Comparison of ENCODE assay signal across 8 cellular contexts in genomic region chr11:66438009-66438503, GRCh38. TPM values are rescaled to one million over a fixed set of nuclear protein-coding genes. Genes with fewer than 3 reads are reported as not detected.
A peak's percentile ranks its signal among the peaks of the same experiment; 100 is the strongest.
DNase-seq lines count a peak whose midpoint lies in the region; ATAC-seq, FAIRE-seq and TF ChIP-seq lines count a peak whose summit lies in the region.

No MANE protein-coding gene starts in this region.

- no peak for ATAC-seq in activated T-cell treated with anti-CD3 and anti-CD28 coated beads, Interleukin-2, amount 50 U/mL, for 4 hours
- no peak for ATAC-seq in activated naive CD8-positive, alpha-beta T cell treated with anti-CD3 and anti-CD28 coated beads, Interleukin-2, amount 50 U/mL, for 24 hours
- ATAC-seq in HepG2 (no peak), HG03095 (IDR thresholded peaks at IDR 0.05; ENCODE audit: unreplicated experiment) (no peak)

- H3K9me3 ChIP-seq in HepG2 (ENCODE audit: low read length): no peaks in the 10 kb centered on the region
- H3K9me3 ChIP-seq in tibial artery: peaks cover 0 to under 1% (median 0%) of the 10 kb centered on the region in 3 donors

- H3K27me3 Mint-ChIP-seq in activated T-cell treated with anti-CD3 and anti-CD28 coated beads, Interleukin-2, amount 50 U/mL, for 4 hours (ENCODE audit: low read depth): peaks cover 2% of the 10 kb centered on the region
- H3K27me3 Mint-ChIP-seq in activated naive CD8-positive, alpha-beta T cell treated with anti-CD3 and anti-CD28 coated beads, Interleukin-2, amount 50 U/mL, for 24 hours: no peaks in the 10 kb centered on the region

- no peak for TF ChIP-seq POLR2A in HepG2 (IDR thresholded peaks at IDR 0.05; ENCODE audit: insufficient read depth in 1 of 2, low read depth in 2 of 2, low read length in 2 of 2)

- TF ChIP-seq RAD21 in HepG2 (CRISPR knock-in tag; IDR thresholded peaks at IDR 0.05): no peak

- peak overlapping the region; percentile 78 to 89 (median 84) for H3K4me3 ChIP-seq in HepG2 (replicated peaks in 1 of 3; ENCODE audit: insufficient read depth in 1 of 3, low read depth in 2 of 3, low read length in 3 of 3)
- peak overlapping the region; percentile 71 to 79 for H3K4me3 ChIP-seq in tibial artery

- peak overlapping the region; percentile 93 for H3K4me3 Mint-ChIP-seq in activated T-cell treated with anti-CD3 and anti-CD28 coated beads, Interleukin-2, amount 50 U/mL, for 4 hours
- peak overlapping the region; percentile 95 for H3K4me3 Mint-ChIP-seq in activated naive CD8-positive, alpha-beta T cell treated with anti-CD3 and anti-CD28 coated beads, Interleukin-2, amount 50 U/mL, for 24 hours

- DNase-seq in activated T-cell treated with anti-CD3 and anti-CD28 coated beads, Interleukin-2, amount 50 U/mL, for 4 hours: no peak
- DNase-seq in activated T-cell treated with anti-CD3 and anti-CD28 coated beads, Interleukin-2, amount 50 U/mL, for 1 hour: no peak
- DNase-seq in activated naive CD8-positive, alpha-beta T cell treated with anti-CD3 and anti-CD28 coated beads, Interleukin-2, amount 50 U/mL, for 24 hours: no peak
- DNase-seq in HepG2 (ENCODE audit: low spot score): no peak
- DNase-seq in tibial artery: no peak
- no peak for DNase-seq in DMS 273 (lab: John Stamatoyannopoulos, UW; ENCODE audit: unreplicated experiment)
- DNase-seq in amniotic stem cell (lab: John Stamatoyannopoulos, UW): no peak

- H3K9me3 Mint-ChIP-seq in activated T-cell treated with anti-CD3 and anti-CD28 coated beads, Interleukin-2, amount 50 U/mL, for 4 hours: peaks cover 1% of the 10 kb centered on the region
- peaks cover 4% of the 10 kb centered on the region for H3K9me3 Mint-ChIP-seq in activated naive CD8-positive, alpha-beta T cell treated with anti-CD3 and anti-CD28 coated beads, Interleukin-2, amount 50 U/mL, for 24 hours

- under 1% methylated on average over 12 of the region's 12 CpGs for WGBS in HepG2 (ENCODE audit: low lambda C conversion rate)

- peaks cover 7 to 21% of the 10 kb centered on the region in 2 experiments; a peak in 4 of 5 replicates for H3K36me3 ChIP-seq in HepG2 (replicated peaks in 1 of 2; ENCODE audit: control insufficient read depth in 1 of 2, insufficient read depth in 2 of 2, low read length in 2 of 2)
- peaks cover 18 to 39% (median 31%) of the 10 kb centered on the region in 3 donors for H3K36me3 ChIP-seq in tibial artery

- POLR2A ChIA-PET in HepG2 (lab: Yijun Ruan, JAX): interaction anchor here (1.3 to 3.2 kb wide), 12 partner anchors 9 to 405 kb away, joined by 3 to 41 read pairs (median 6); partner anchors contain the start of genes BBS1, DPP3, NPAS4 and PELI3

- H3K27ac ChIP-seq in HepG2 (ENCODE audit: extremely low read length, insufficient read depth, low read length) (peak overlapping the region; percentile 88), tibial artery (peak overlapping the region; percentile 70 to 79)

- no peak for TF ChIP-seq EP300 in HepG2 (IDR thresholded peaks at IDR 0.05; ENCODE audit: low read depth in 2 of 2, low read length in 2 of 2)
- TF ChIP-seq EP300 in HepG2 (CRISPR knock-in tag; IDR thresholded peaks at IDR 0.05; ENCODE audit: borderline replicate concordance): no peak

- H3K4me2 ChIP-seq in HepG2 (ENCODE audit: low read depth, low read length): peak overlapping the region; percentile 90

- CTCF ChIA-PET in HepG2 (lab: Yijun Ruan, JAX; ENCODE audit: low intra/inter-chr PET ratio, low total read pairs): interaction anchor here (1.6 to 2.3 kb wide), 2 partner anchors 30 to 240 kb away, joined by 5 to 11 read pairs; partner anchors contain the start of gene RBM4B

- intact Hi-C loops in HepG2 (cut with micrococcal nuclease; ENCODE audit: unreplicated experiment): no loop called here
- intact Hi-C loops in tibial artery (cut with DNase I; ENCODE audit: low total_unique reads): no loop called here

- BruUV-seq in HepG2 (replicated peaks; lab: Mats Ljungman, UMichigan): no TSS peak

- no peaks in the 10 kb centered on the region for H4K20me1 ChIP-seq in HepG2 (ENCODE audit: insufficient read depth, low read length)

- H2AFZ ChIP-seq in HepG2 (ENCODE audit: low read length): no peak overlapping the region

- peaks cover 6% of the 10 kb centered on the region for H3K4me1 Mint-ChIP-seq in activated T-cell treated with anti-CD3 and anti-CD28 coated beads, Interleukin-2, amount 50 U/mL, for 4 hours (ENCODE audit: low read depth)
- H3K4me1 Mint-ChIP-seq in activated naive CD8-positive, alpha-beta T cell treated with anti-CD3 and anti-CD28 coated beads, Interleukin-2, amount 50 U/mL, for 24 hours: peaks cover 17% of the 10 kb centered on the region

- H3K27me3 ChIP-seq in HepG2 (ENCODE audit: control insufficient read depth in 1 of 2, insufficient read depth in 2 of 2, low read length in 2 of 2) (peaks cover 0 to 6% of the 10 kb centered on the region in 2 experiments; a peak in 1 of 5 replicates), tibial artery (no peaks in the 10 kb centered on the region)

- H3K4me1 ChIP-seq in HepG2 (ENCODE audit: insufficient read depth, low read length) (peaks cover 30% of the 10 kb centered on the region), tibial artery (peaks cover 0 to 9% (median 6%) of the 10 kb centered on the region in 4 donors)

- peaks cover 16% of the 10 kb centered on the region for H3K36me3 Mint-ChIP-seq in activated T-cell treated with anti-CD3 and anti-CD28 coated beads, Interleukin-2, amount 50 U/mL, for 4 hours (ENCODE audit: insufficient read depth)
- H3K36me3 Mint-ChIP-seq in activated naive CD8-positive, alpha-beta T cell treated with anti-CD3 and anti-CD28 coated beads, Interleukin-2, amount 50 U/mL, for 24 hours (ENCODE audit: low read depth): peaks cover 29% of the 10 kb centered on the region

- H3K27ac Mint-ChIP-seq in activated naive CD8-positive, alpha-beta T cell treated with anti-CD3 and anti-CD28 coated beads, Interleukin-2, amount 50 U/mL, for 24 hours: peak overlapping the region; percentile 98

- no peak for TF ChIP-seq CTCF in HepG2 (CRISPR knock-in tag; IDR thresholded peaks at IDR 0.05)
- TF ChIP-seq CTCF in tibial artery (IDR thresholded peaks at IDR 0.05): no peak

- in situ Hi-C loops in HepG2 (cut with HindIII; ENCODE audit: extremely low pct_ligation_motif_present, low pct_unique_long_range_greater_than_20kb): no loop called here

- FAIRE-seq in HepG2 (lab: Jason Lieb, UNC): no peak

- peaks cover 9% of the 10 kb centered on the region for H3K79me2 ChIP-seq in HepG2 (ENCODE audit: insufficient read depth, low read length)

- peak overlapping the region; percentile 90 for H3K9ac ChIP-seq in HepG2 (ENCODE audit: insufficient read depth, low read depth, low read length)

RNA-seq across cellular contexts. Expression of gene MRPL11, which starts 0.6 kb away (rescaled TPM):
- 100 to 1,000 TPM; 124 to 141 (median 129) TPM for total RNA-seq in activated T-cell treated with anti-CD3 and anti-CD28 coated beads, Interleukin-2, amount 50 U/mL, for 4 hours
- 176 and 220 TPM in 2 replicates for total RNA-seq in HepG2 (2016; rRNA removed; fragmentation: Illumina TruSeq; extraction: Trizol)
- 133 and 141 TPM in 2 replicates for total RNA-seq in HepG2 (2016; cell fraction: cytosol; rRNA removed; fragmentation: Illumina TruSeq; extraction: Trizol; ENCODE audit: low read depth)
- 177 and 218 TPM in 2 replicates for total RNA-seq in HepG2 (2016; cell fraction: insoluble cytoplasmic fraction; rRNA removed; fragmentation: Illumina TruSeq; extraction: Trizol)
- total RNA-seq in HepG2 (2016; cell fraction: membrane; rRNA removed; fragmentation: Illumina TruSeq; extraction: Trizol): 207 and 224 TPM in 2 replicates
- total RNA-seq in HepG2 (2016; cell fraction: nucleus; rRNA removed; fragmentation: Illumina TruSeq; extraction: Trizol): 59.8 and 61.7 TPM in 2 replicates
- polyA plus RNA-seq in HepG2 (2011; rRNA removed): 59.1 and 72.9 TPM in 2 replicates
- polyA plus RNA-seq in HepG2 (2011; cell fraction: cytosol; rRNA removed): 47.3 and 64.8 TPM in 2 replicates
- 29.2 and 31.9 TPM in 2 replicates for polyA plus RNA-seq in HepG2 (2011; cell fraction: nucleus; rRNA removed)
- 61.7 and 65.2 TPM in 2 replicates for polyA plus RNA-seq in HepG2 (2012)
- 196 and 219 TPM in 2 replicates for polyA plus RNA-seq in HepG2 (2016; cell fraction: cytosol; fragmentation: Illumina TruSeq; extraction: Trizol; ENCODE audit: low read depth)
- polyA plus RNA-seq in HepG2 (2016; cell fraction: insoluble cytoplasmic fraction; fragmentation: Illumina TruSeq; extraction: Trizol; ENCODE audit: low read depth): 200 and 221 TPM in 2 replicates
- 191 and 200 TPM in 2 replicates for polyA plus RNA-seq in HepG2 (2016; cell fraction: membrane; fragmentation: Illumina TruSeq; extraction: Trizol; ENCODE audit: low read depth)
- 108 and 120 TPM in 2 replicates for polyA plus RNA-seq in HepG2 (2016; cell fraction: nucleus; fragmentation: Illumina TruSeq; extraction: Trizol; ENCODE audit: insufficient read depth, low read depth)
- polyA minus RNA-seq in HepG2 (2011; rRNA and poly(A)+ RNA removed; ENCODE audit: low replicate concordance): 32.6 and 71.9 TPM in 2 replicates
- 12.0 and 13.8 TPM in 2 replicates for polyA minus RNA-seq in HepG2 (2011; cell fraction: cytosol; rRNA and poly(A)+ RNA removed)
- 4.4 and 5.2 TPM in 2 replicates for polyA minus RNA-seq in HepG2 (2011; cell fraction: nucleus; rRNA and poly(A)+ RNA removed)

RNA-seq across cellular contexts. Expression of gene NPAS4, which starts 17.2 kb away (rescaled TPM):
- not detected for total RNA-seq in activated T-cell treated with anti-CD3 and anti-CD28 coated beads, Interleukin-2, amount 50 U/mL, for 4 hours
- total RNA-seq in HepG2 (2016; rRNA removed; fragmentation: Illumina TruSeq; extraction: Trizol): not detected in 2 replicates
- total RNA-seq in HepG2 (2016; cell fraction: cytosol; rRNA removed; fragmentation: Illumina TruSeq; extraction: Trizol; ENCODE audit: low read depth): not detected in 2 replicates
- not detected in 2 replicates for total RNA-seq in HepG2 (2016; cell fraction: insoluble cytoplasmic fraction; rRNA removed; fragmentation: Illumina TruSeq; extraction: Trizol)
- not detected in 2 replicates for total RNA-seq in HepG2 (2016; cell fraction: membrane; rRNA removed; fragmentation: Illumina TruSeq; extraction: Trizol)
- not detected in 2 replicates for total RNA-seq in HepG2 (2016; cell fraction: nucleus; rRNA removed; fragmentation: Illumina TruSeq; extraction: Trizol)
- not detected in 2 replicates for polyA plus RNA-seq in HepG2 (2011; rRNA removed)
- polyA plus RNA-seq in HepG2 (2011; cell fraction: cytosol; rRNA removed): not detected in 2 replicates
- polyA plus RNA-seq in HepG2 (2011; cell fraction: nucleus; rRNA removed): not detected in 2 replicates
- not detected in 2 replicates for polyA plus RNA-seq in HepG2 (2012)
- polyA plus RNA-seq in HepG2 (2016; cell fraction: cytosol; fragmentation: Illumina TruSeq; extraction: Trizol; ENCODE audit: low read depth): not detected in 2 replicates
- not detected in 2 replicates for polyA plus RNA-seq in HepG2 (2016; cell fraction: insoluble cytoplasmic fraction; fragmentation: Illumina TruSeq; extraction: Trizol; ENCODE audit: low read depth)
- not detected in 2 replicates for polyA plus RNA-seq in HepG2 (2016; cell fraction: membrane; fragmentation: Illumina TruSeq; extraction: Trizol; ENCODE audit: low read depth)
- not detected in 2 replicates for polyA plus RNA-seq in HepG2 (2016; cell fraction: nucleus; fragmentation: Illumina TruSeq; extraction: Trizol; ENCODE audit: insufficient read depth, low read depth)
- 0.51 TPM in 1 of 2 replicates, not detected in the other for polyA minus RNA-seq in HepG2 (2011; rRNA and poly(A)+ RNA removed; ENCODE audit: low replicate concordance)
- polyA minus RNA-seq in HepG2 (2011; cell fraction: cytosol; rRNA and poly(A)+ RNA removed): not detected in 2 replicates
- polyA minus RNA-seq in HepG2 (2011; cell fraction: nucleus; rRNA and poly(A)+ RNA removed): not detected in 2 replicates

RNA-seq across cellular contexts. Expression of gene PELI3, which starts 28.6 kb away (rescaled TPM):
- 1 to 10 TPM; 4.9 to 8.5 (median 7.8) TPM for total RNA-seq in activated T-cell treated with anti-CD3 and anti-CD28 coated beads, Interleukin-2, amount 50 U/mL, for 4 hours
- 2.5 and 4.0 TPM in 2 replicates for total RNA-seq in HepG2 (2016; rRNA removed; fragmentation: Illumina TruSeq; extraction: Trizol)
- 2.7 and 2.8 TPM in 2 replicates for total RNA-seq in HepG2 (2016; cell fraction: cytosol; rRNA removed; fragmentation: Illumina TruSeq; extraction: Trizol; ENCODE audit: low read depth)
- 3.3 and 4.6 TPM in 2 replicates for total RNA-seq in HepG2 (2016; cell fraction: insoluble cytoplasmic fraction; rRNA removed; fragmentation: Illumina TruSeq; extraction: Trizol)
- 4.9 and 6.2 TPM in 2 replicates for total RNA-seq in HepG2 (2016; cell fraction: membrane; rRNA removed; fragmentation: Illumina TruSeq; extraction: Trizol)
- total RNA-seq in HepG2 (2016; cell fraction: nucleus; rRNA removed; fragmentation: Illumina TruSeq; extraction: Trizol): 2.9 and 3.8 TPM in 2 replicates
- polyA plus RNA-seq in HepG2 (2011; rRNA removed): 2.0 and 3.1 TPM in 2 replicates
- 2.1 and 2.8 TPM in 2 replicates for polyA plus RNA-seq in HepG2 (2011; cell fraction: cytosol; rRNA removed)
- polyA plus RNA-seq in HepG2 (2011; cell fraction: nucleus; rRNA removed): 6.4 and 6.9 TPM in 2 replicates
- polyA plus RNA-seq in HepG2 (2012): 2.3 and 2.5 TPM in 2 replicates
- polyA plus RNA-seq in HepG2 (2016; cell fraction: cytosol; fragmentation: Illumina TruSeq; extraction: Trizol; ENCODE audit: low read depth): 2.3 and 2.8 TPM in 2 replicates
- 2.7 and 3.9 TPM in 2 replicates for polyA plus RNA-seq in HepG2 (2016; cell fraction: insoluble cytoplasmic fraction; fragmentation: Illumina TruSeq; extraction: Trizol; ENCODE audit: low read depth)
- 4.7 and 4.9 TPM in 2 replicates for polyA plus RNA-seq in HepG2 (2016; cell fraction: membrane; fragmentation: Illumina TruSeq; extraction: Trizol; ENCODE audit: low read depth)
- 3.0 and 4.4 TPM in 2 replicates for polyA plus RNA-seq in HepG2 (2016; cell fraction: nucleus; fragmentation: Illumina TruSeq; extraction: Trizol; ENCODE audit: insufficient read depth, low read depth)
- 7.5 and 11.8 TPM in 2 replicates for polyA minus RNA-seq in HepG2 (2011; rRNA and poly(A)+ RNA removed; ENCODE audit: low replicate concordance)
- polyA minus RNA-seq in HepG2 (2011; cell fraction: cytosol; rRNA and poly(A)+ RNA removed): 1.6 and 2.0 TPM in 2 replicates
- 6.6 and 8.0 TPM in 2 replicates for polyA minus RNA-seq in HepG2 (2011; cell fraction: nucleus; rRNA and poly(A)+ RNA removed)

RNA-seq across cellular contexts. Expression of gene DPP3, which starts 42.2 kb away (rescaled TPM):
- total RNA-seq in activated T-cell treated with anti-CD3 and anti-CD28 coated beads, Interleukin-2, amount 50 U/mL, for 4 hours: 100 to 1,000 TPM; 123 to 142 (median 132) TPM
- 48.7 and 59.8 TPM in 2 replicates for total RNA-seq in HepG2 (2016; rRNA removed; fragmentation: Illumina TruSeq; extraction: Trizol)
- 23.4 and 25.5 TPM in 2 replicates for total RNA-seq in HepG2 (2016; cell fraction: cytosol; rRNA removed; fragmentation: Illumina TruSeq; extraction: Trizol; ENCODE audit: low read depth)
- total RNA-seq in HepG2 (2016; cell fraction: insoluble cytoplasmic fraction; rRNA removed; fragmentation: Illumina TruSeq; extraction: Trizol): 33.2 and 57.2 TPM in 2 replicates
- total RNA-seq in HepG2 (2016; cell fraction: membrane; rRNA removed; fragmentation: Illumina TruSeq; extraction: Trizol): 37.2 and 39.3 TPM in 2 replicates
- 41.5 and 47.9 TPM in 2 replicates for total RNA-seq in HepG2 (2016; cell fraction: nucleus; rRNA removed; fragmentation: Illumina TruSeq; extraction: Trizol)
- 38.4 and 48.4 TPM in 2 replicates for polyA plus RNA-seq in HepG2 (2011; rRNA removed)
- polyA plus RNA-seq in HepG2 (2011; cell fraction: cytosol; rRNA removed): 24.8 and 28.9 TPM in 2 replicates
- polyA plus RNA-seq in HepG2 (2011; cell fraction: nucleus; rRNA removed): 84.7 and 84.9 TPM in 2 replicates
- polyA plus RNA-seq in HepG2 (2012): 24.0 and 27.9 TPM in 2 replicates
- 25.5 and 28.2 TPM in 2 replicates for polyA plus RNA-seq in HepG2 (2016; cell fraction: cytosol; fragmentation: Illumina TruSeq; extraction: Trizol; ENCODE audit: low read depth)
- 38.4 and 40.3 TPM in 2 replicates for polyA plus RNA-seq in HepG2 (2016; cell fraction: insoluble cytoplasmic fraction; fragmentation: Illumina TruSeq; extraction: Trizol; ENCODE audit: low read depth)
- 26.4 and 32.4 TPM in 2 replicates for polyA plus RNA-seq in HepG2 (2016; cell fraction: membrane; fragmentation: Illumina TruSeq; extraction: Trizol; ENCODE audit: low read depth)
- polyA plus RNA-seq in HepG2 (2016; cell fraction: nucleus; fragmentation: Illumina TruSeq; extraction: Trizol; ENCODE audit: insufficient read depth, low read depth): 77.0 and 84.6 TPM in 2 replicates
- 109 and 188 TPM in 2 replicates for polyA minus RNA-seq in HepG2 (2011; rRNA and poly(A)+ RNA removed; ENCODE audit: low replicate concordance)
- 60.2 and 62.2 TPM in 2 replicates for polyA minus RNA-seq in HepG2 (2011; cell fraction: cytosol; rRNA and poly(A)+ RNA removed)
- polyA minus RNA-seq in HepG2 (2011; cell fraction: nucleus; rRNA and poly(A)+ RNA removed): 41.5 and 52.0 TPM in 2 replicates
